In the genomic region with DNA sequence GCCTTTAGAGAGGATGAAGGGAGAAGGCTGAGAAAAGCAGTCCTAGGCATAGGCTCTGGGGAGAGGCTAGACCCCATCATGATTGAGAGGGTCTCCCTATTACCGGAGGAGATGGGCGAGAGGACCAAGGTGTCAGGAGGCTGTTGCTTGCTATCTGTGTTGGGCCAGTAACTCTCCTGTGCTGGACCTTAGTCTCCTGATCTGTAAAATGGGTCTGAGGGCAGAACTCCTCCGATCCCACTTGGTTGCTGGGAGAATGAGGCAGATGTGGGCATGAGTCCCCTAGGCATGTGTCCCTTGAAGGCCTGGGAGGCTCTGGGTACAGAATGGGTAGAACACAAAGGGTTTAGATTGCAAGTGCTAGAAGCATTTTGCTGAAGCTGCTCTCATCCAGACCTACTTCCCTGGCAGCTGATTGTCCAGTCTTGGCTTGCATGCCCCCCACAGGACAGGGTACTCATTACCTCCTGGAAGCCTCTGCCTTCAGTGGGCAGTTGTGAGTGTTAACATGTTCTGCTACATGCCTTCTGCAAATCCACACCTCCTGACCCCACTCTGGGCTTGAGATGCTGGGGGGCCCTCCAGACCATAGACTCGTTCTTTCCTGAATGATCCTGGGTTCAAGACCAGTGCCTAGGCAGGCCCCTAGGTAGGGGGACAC, we compare ENCODE assay signal across 12 cellular contexts. TPM values are rescaled to one million over a fixed set of nuclear protein-coding genes. Genes with fewer than 3 reads are reported as not detected.
DNase-seq lines count a peak whose midpoint lies in the region; ATAC-seq and TF ChIP-seq lines count a peak whose summit lies in the region.
"Had no signal": no experiment of that assay in that cellular context is flagged by ENCODE, and none has a peak within 500 bp of the region (broad histone marks: within the 10 kb centered on the region; RNA-seq: fewer than 3 reads in every experiment).

No MANE protein-coding gene starts in this region.

- WGBS in SK-N-SH (ENCODE audit: low lambda C conversion rate), result 100% methylated on average over 4 of the region's 4 CpGs

- H3K27ac ChIP-seq in SK-N-SH (ENCODE audit: low read depth in 2 of 2, low read length in 1 of 2), result peak overlapping the region in 1 of 2 experiments; percentile 43; a peak in 1 of 4 replicates
- H3K27ac ChIP-seq: parathyroid adenoma had no signal

- peaks cover 78% of the 10 kb centered on the region for H4K20me1 ChIP-seq in SK-N-SH (ENCODE audit: insufficient read depth)

- H3K27me3 Mint-ChIP-seq in mesothelial cell of epicardium (ENCODE audit: low read depth) (no peaks in the 10 kb centered on the region), type B pancreatic cell (no peaks in the 10 kb centered on the region)

- H3K4me3 ChIP-seq in SK-N-SH (ENCODE audit: low read depth in 2 of 2, low read length in 1 of 2) (no peak overlapping the region; a peak in 1 of 4 replicates), choroid plexus epithelial cell (ENCODE audit: low read depth, low read length) (no peak overlapping the region)

- TF ChIP-seq CTCF in SK-N-SH (IDR thresholded peaks at IDR 0.05) (peak; percentile 19; the same call in 1 of the 2 replicates), choroid plexus epithelial cell (conservative IDR thresholded peaks at IDR 0.05; ENCODE audit: low read depth, low read length) (peak; percentile 31), mesothelial cell of epicardium (IDR thresholded peaks at IDR 0.05; ENCODE audit: unreplicated experiment) (no peak), type B pancreatic cell (conservative IDR thresholded peaks at IDR 0.05) (no peak)

- H3F3A ChIP-seq in SK-N-SH (replicated peaks; ENCODE audit: insufficient read depth), result peaks cover 7% of the 10 kb centered on the region

- no peak for ATAC-seq in SK-N-SH treated with all-trans-retinoic acid at 6 μM for 48 hours

- DNase-seq in SK-N-SH (no peak), choroid plexus epithelial cell (ENCODE audit: low read depth) (peak; percentile 23), mesothelial cell of epicardium (ENCODE audit: low spot score in 2 of 2, unreplicated experiment in 2 of 2) (no peak), type B pancreatic cell (ENCODE audit: extremely low spot score, unreplicated experiment) (no peak), SW480 (ENCODE audit: low spot score) (no peak), CD1c-positive myeloid dendritic cell (ENCODE audit: extremely low spot score) (no peak), NCI-H1105 (lab: John Stamatoyannopoulos, UW) (no peak)
- DNase-seq: activated T-cell treated with anti-CD3 and anti-CD28 coated beads, Interleukin-2, amount 50 U/mL, for 24 hours; H7; NCI-H2227 treated with DMSO at 0.1 percent for 48 hours had no signal

- H3K36me3 Mint-ChIP-seq in mesothelial cell of epicardium (no peaks in the 10 kb centered on the region), type B pancreatic cell (no peaks in the 10 kb centered on the region)

- H3K9me3 ChIP-seq in SK-N-SH, result no peaks in the 10 kb centered on the region

- no peak overlapping the region for H2AFZ ChIP-seq in SK-N-SH (ENCODE audit: low read depth)
- H2AFZ ChIP-seq: parathyroid adenoma had no signal

- peaks cover 92% of the 10 kb centered on the region for H3K79me2 ChIP-seq in SK-N-SH (ENCODE audit: insufficient read depth)

- H3K9me2 ChIP-seq in SK-N-SH, result no peaks in the 10 kb centered on the region

- POLR2A ChIA-PET in SK-N-SH (lab: Yijun Ruan, JAX), result interaction anchor here (2.5 kb wide), 1 partner anchor 121 kb away, joined by 12 read pairs; no protein-coding TSS in a partner anchor

- peak overlapping the region; percentile 98 for H3K4me3 Mint-ChIP-seq in mesothelial cell of epicardium
- H3K4me3 Mint-ChIP-seq in type B pancreatic cell, result peak overlapping the region; percentile 98
- H3K4me3 Mint-ChIP-seq: activated T-cell treated with anti-CD3 and anti-CD28 coated beads, Interleukin-2, amount 50 U/mL, for 24 hours had no signal

- H3K9me3 Mint-ChIP-seq in mesothelial cell of epicardium (no peaks in the 10 kb centered on the region), type B pancreatic cell (no peaks in the 10 kb centered on the region)
- H3K9me3 Mint-ChIP-seq: activated T-cell treated with anti-CD3 and anti-CD28 coated beads, Interleukin-2, amount 50 U/mL, for 24 hours had no signal

- peak; percentile 29; the same call in 1 of the 2 replicates for TF ChIP-seq RAD21 in SK-N-SH (IDR thresholded peaks at IDR 0.05; ENCODE audit: low read length)

- CTCF ChIA-PET in SK-N-SH (lab: Yijun Ruan, JAX), result interaction anchor here (0.6 to 14.5 kb wide), 3 partner anchors 99 to 867 kb away, joined by 3 to 129 read pairs (median 3); no protein-coding TSS in a partner anchor

- peak overlapping the region; percentile 98; the same call in 1 of the 2 replicates for H3K4me2 ChIP-seq in SK-N-SH

- H3K4me1 Mint-ChIP-seq in mesothelial cell of epicardium, result peaks cover 56% of the 10 kb centered on the region
- peaks cover 63% of the 10 kb centered on the region for H3K4me1 Mint-ChIP-seq in type B pancreatic cell (ENCODE audit: unreplicated experiment)

- no peaks in the 10 kb centered on the region for H3K27me3 ChIP-seq in SK-N-SH (ENCODE audit: insufficient read depth)

- peaks cover 19 to 62% of the 10 kb centered on the region in 2 experiments for H3K4me1 ChIP-seq in SK-N-SH (ENCODE audit: control insufficient read depth in 1 of 2, insufficient read depth in 2 of 2, low read depth in 1 of 2, low read length in 1 of 2)

- H3K27ac Mint-ChIP-seq in mesothelial cell of epicardium, result peak overlapping the region; percentile 94
- peak overlapping the region; percentile 82 for H3K27ac Mint-ChIP-seq in type B pancreatic cell
- H3K27ac Mint-ChIP-seq: activated T-cell treated with anti-CD3 and anti-CD28 coated beads, Interleukin-2, amount 50 U/mL, for 24 hours had no signal

- no peak overlapping the region for H3K9ac ChIP-seq in SK-N-SH
- H3K9ac ChIP-seq: parathyroid adenoma had no signal

- TF ChIP-seq EP300 in SK-N-SH (IDR thresholded peaks at IDR 0.05; ENCODE audit: borderline replicate concordance in 1 of 2, low read depth in 1 of 2, low read length in 1 of 2), result no peak

- no peaks in the 10 kb centered on the region for H3K36me3 ChIP-seq in SK-N-SH (replicated peaks in 1 of 2; ENCODE audit: control insufficient read depth in 1 of 2, insufficient read depth in 2 of 2, low read length in 1 of 2)

TF ChIP-seq in SK-N-SH, 30 proteins besides CTCF, POLR2A, EP300 and RAD21:
- TF ChIP-seq TEAD4 (IDR thresholded peaks at IDR 0.05; ENCODE audit: borderline replicate concordance, insufficient read depth) (no peak), JUND (IDR thresholded peaks at IDR 0.05) (no peak)
TF ChIP-seq in SK-N-SH: peak in this region for 0.

TF ChIP-seq in SK-N-SH treated with all-trans-retinoic acid at 6 μM for 48 hours, 23 proteins besides CTCF, POLR2A, EP300 and RAD21:
- TF ChIP-seq RARB (CRISPR knock-in tag; IDR thresholded peaks at IDR 0.05) (no peak), ISL1 (CRISPR knock-in tag; IDR thresholded peaks at IDR 0.05) (no peak), GLIS3 (CRISPR knock-in tag; IDR thresholded peaks at IDR 0.05) (no peak), SNAI2 (CRISPR knock-in tag; IDR thresholded peaks at IDR 0.05) (no peak), ZNF70 (CRISPR knock-in tag; IDR thresholded peaks at IDR 0.05) (no peak), ARNTL (CRISPR knock-in tag; IDR thresholded peaks at IDR 0.05; ENCODE audit: borderline replicate concordance, low read depth) (no peak), ZFP3 (CRISPR knock-in tag; IDR thresholded peaks at IDR 0.05) (no peak), BACH2 (CRISPR knock-in tag; IDR thresholded peaks at IDR 0.05; ENCODE audit: borderline replicate concordance) (no peak), TOX (CRISPR knock-in tag; IDR thresholded peaks at IDR 0.05; ENCODE audit: borderline replicate concordance) (no peak), ESRRG (CRISPR knock-in tag; IDR thresholded peaks at IDR 0.05) (no peak)

RNA-seq across cellular contexts. Expression of a gene that starts 4.4 kb away (rescaled TPM):
- 6.6 and 23.5 TPM in 2 replicates for polyA plus RNA-seq in SK-N-SH (2012; rRNA removed)
- 13.6 and 23.5 TPM in 2 replicates for polyA plus RNA-seq in SK-N-SH (2012; cell fraction: cytosol; rRNA removed)
- 39.0 and 44.8 TPM in 2 replicates for polyA plus RNA-seq in SK-N-SH (2012; cell fraction: nucleus; rRNA removed)
- 166 to 173 TPM (median 170 TPM) in 3 replicates for total RNA-seq in mesothelial cell of epicardium
- total RNA-seq in type B pancreatic cell (ENCODE audit: low replicate concordance), result 62.2 and 102 TPM in 2 replicates

Comparison
In these comparisons a context has a peak if more than half of its experiments do, and no peak if none do; other contexts are left out.
1. CTCF ChIP-seq: peak in SK-N-SH (single experiment) and choroid plexus epithelial cell (single experiment); none in mesothelial cell of epicardium (single experiment) and type B pancreatic cell (single experiment).